In the genomic region with DNA sequence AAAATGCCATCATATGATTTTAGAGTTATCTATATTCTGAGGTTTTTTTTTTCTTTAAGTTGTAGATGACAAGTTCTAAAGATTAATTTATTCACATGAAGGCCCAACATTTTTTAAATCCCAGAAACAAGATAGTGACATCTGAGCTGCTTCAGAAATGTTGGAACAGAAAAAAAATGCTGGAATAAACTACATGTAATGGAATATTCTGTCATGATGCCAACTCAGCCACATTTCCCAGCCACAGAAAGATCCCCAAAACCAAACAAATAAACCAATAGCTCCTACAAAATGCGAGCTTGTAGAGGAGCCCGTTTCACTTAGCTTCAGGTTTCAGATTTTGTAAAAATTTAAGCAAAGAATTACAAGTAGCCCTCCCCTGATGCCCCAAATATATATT, we compare ENCODE assay signal across 12 cellular contexts.
DNase-seq lines count a peak whose midpoint lies in the region; TF ChIP-seq lines count a peak whose summit lies in the region.
"Had no signal": no experiment of that assay in that cellular context is flagged by ENCODE, and none has a peak within 500 bp of the region (broad histone marks: within the 10 kb centered on the region; RNA-seq: fewer than 3 reads in every experiment).

No MANE protein-coding gene starts in this region.

- WGBS in adrenal gland, 4 donors = 90 to 96% (median 93%) methylated on average over 2 of the region's 2 CpGs

- H3K4me1 ChIP-seq in adrenal gland (replicated peaks in 1 of 2) (peaks cover 3 to 20% of the 10 kb centered on the region in 2 donors), tibial artery (no peaks in the 10 kb centered on the region)

- no peaks in the 10 kb centered on the region for H3K27me3 ChIP-seq in adrenal gland
- no peaks in the 10 kb centered on the region for H3K27me3 ChIP-seq in tibial artery

- H3K4me3 ChIP-seq in AG10803 (ENCODE audit: low read length) (no peak overlapping the region), adrenal gland (no peak overlapping the region), tibial artery (no peak overlapping the region)

- H3K27ac ChIP-seq in adrenal gland (no peak overlapping the region), tibial artery (no peak overlapping the region)

- H3K9me3 ChIP-seq in adrenal gland (replicated peaks in 1 of 3) (no peaks in the 10 kb centered on the region), tibial artery (no peaks in the 10 kb centered on the region)

- TF ChIP-seq POLR2A in adrenal gland (IDR thresholded peaks at IDR 0.05) = no peak

- no peaks in the 10 kb centered on the region for H3K36me3 ChIP-seq in adrenal gland (replicated peaks in 1 of 2)
- H3K36me3 ChIP-seq in tibial artery = peaks cover 3 to 24% (median 15%) of the 10 kb centered on the region in 3 donors

- no peak for TF ChIP-seq CTCF in AG10803 (conservative IDR thresholded peaks at IDR 0.05; ENCODE audit: low read length)
- no peak for TF ChIP-seq CTCF in adrenal gland (IDR thresholded peaks at IDR 0.05)
- TF ChIP-seq CTCF in tibial artery (IDR thresholded peaks at IDR 0.05) = no peak

- peak; percentile 8 for DNase-seq in AG10803 (ENCODE audit: low read depth)
- DNase-seq in LHCN-M2 (ENCODE audit: low read depth) = peak; percentile 63
- peak; percentile 62 for DNase-seq in fibroblast of gingiva (ENCODE audit: low read depth)
- DNase-seq in myocyte (ENCODE audit: low read depth) = peak; percentile 70
- no peak for DNase-seq in adrenal gland
- DNase-seq in tibial artery = no peak
- no peak for DNase-seq in germinal center (ENCODE audit: low spot score)
- DNase-seq in NCI-H2081 treated with DMSO at 0.1 percent for 48 hours (lab: John Stamatoyannopoulos, UW) = no peak
- DNase-seq: ACHN; CD8-positive, alpha-beta T cell; COR-L47; DMS53 had no signal

- intact Hi-C loops in adrenal gland (cut with DNase I) = no loop called here
- intact Hi-C loops in tibial artery (cut with DNase I; ENCODE audit: low total_unique reads) = no loop called here

Comparison
In these comparisons a context has a peak if more than half of its experiments do, and no peak if none do; other contexts are left out.
1. DNase-seq: peak in AG10803 (single experiment), LHCN-M2 (single experiment), fibroblast of gingiva (single experiment) and myocyte (single experiment); none in adrenal gland (0 of 7), tibial artery (0 of 2), germinal center (single experiment) and NCI-H2081 treated with DMSO at 0.1 percent for 48 hours (single experiment).